ENCODE assay signal across 1 cellular context in genomic region chr6:7198833-7199800, GRCh38.
A peak's percentile ranks its signal among the peaks of the same experiment; 100 is the strongest.
TF ChIP-seq lines count a peak whose summit lies in the region.

No MANE protein-coding gene starts in this region.

TF ChIP-seq in K562, 482 proteins besides CTCF, POLR2A, EP300 and RAD21 (continued from another document and continues in another):
- TF ChIP-seq ZMIZ1 (IDR thresholded peaks at IDR 0.05; ENCODE audit: low read depth in 2 of 2, low read length in 2 of 2) (peak in 1 of 2 experiments; percentile 84; a peak in 2 of 4 replicates), ZNF76 (CRISPR knock-in tag; IDR thresholded peaks at IDR 0.05; ENCODE audit: borderline replicate concordance) (no peak), ZKSCAN1 (IDR thresholded peaks at IDR 0.05; ENCODE audit: low read depth, low read length) (0 out of 2 replicates have a peak, but pooled peaks have one; percentile 16), HDAC8 (tag; IDR thresholded peaks at IDR 0.05) (no peak), ZNF124 (CRISPR knock-in tag; IDR thresholded peaks at IDR 0.05) (no peak), MXI1 (IDR thresholded peaks at IDR 0.05; ENCODE audit: low read depth, low read length) (peak; percentile 30; the same call in 1 of the 2 replicates), TSC22D4 (tag; IDR thresholded peaks at IDR 0.05) (no peak), ZNF280A (IDR thresholded peaks at IDR 0.05; ENCODE audit: low read depth, partially characterized antibody) (no peak), HBP1 (CRISPR knock-in tag; IDR thresholded peaks at IDR 0.05) (peak; percentile 96), RBM15 (IDR thresholded peaks at IDR 0.05; ENCODE audit: insufficient read depth, low read length) (no peak), HDAC2 (IDR thresholded peaks at IDR 0.05) (peak; percentile 36), HNRNPUL1 (IDR thresholded peaks at IDR 0.05; ENCODE audit: low read length) (no peak), BRF1 (IDR thresholded peaks at IDR 0.05; ENCODE audit: borderline replicate concordance, extremely low read depth, insufficient read length) (no peak), SAP30 (IDR thresholded peaks at IDR 0.05; ENCODE audit: borderline replicate concordance, insufficient read depth, low read depth, low read length, poor library complexity, severe bottlenecking) (no peak), HDAC3 (IDR thresholded peaks at IDR 0.05; ENCODE audit: borderline replicate concordance, partially characterized antibody) (peak; percentile 58), ZFP91 (CRISPR knock-in tag; IDR thresholded peaks at IDR 0.05) (no peak), ZNF583 (CRISPR knock-in tag; IDR thresholded peaks at IDR 0.05) (0 out of 2 replicates have a peak, but pooled peaks have one; percentile 30), ZNF280B (CRISPR knock-in tag; IDR thresholded peaks at IDR 0.05) (no peak), KAT2B (IDR thresholded peaks at IDR 0.05; ENCODE audit: low read depth, low read length) (no peak), MBD1 (CRISPR knock-in tag; IDR thresholded peaks at IDR 0.05) (no peak), NEUROD1 (IDR thresholded peaks at IDR 0.05; ENCODE audit: borderline replicate concordance, low read depth, low read length, partially characterized antibody) (peak; percentile 76), TBP (optimal IDR thresholded peaks at IDR 0.05; ENCODE audit: low read depth, low read length) (peak; percentile 87), CHCHD3 (CRISPR knock-in tag; IDR thresholded peaks at IDR 0.05) (no peak), ZNF184 (CRISPR knock-in tag; IDR thresholded peaks at IDR 0.05) (no peak)
- TF ChIP-seq, protein P1, sequence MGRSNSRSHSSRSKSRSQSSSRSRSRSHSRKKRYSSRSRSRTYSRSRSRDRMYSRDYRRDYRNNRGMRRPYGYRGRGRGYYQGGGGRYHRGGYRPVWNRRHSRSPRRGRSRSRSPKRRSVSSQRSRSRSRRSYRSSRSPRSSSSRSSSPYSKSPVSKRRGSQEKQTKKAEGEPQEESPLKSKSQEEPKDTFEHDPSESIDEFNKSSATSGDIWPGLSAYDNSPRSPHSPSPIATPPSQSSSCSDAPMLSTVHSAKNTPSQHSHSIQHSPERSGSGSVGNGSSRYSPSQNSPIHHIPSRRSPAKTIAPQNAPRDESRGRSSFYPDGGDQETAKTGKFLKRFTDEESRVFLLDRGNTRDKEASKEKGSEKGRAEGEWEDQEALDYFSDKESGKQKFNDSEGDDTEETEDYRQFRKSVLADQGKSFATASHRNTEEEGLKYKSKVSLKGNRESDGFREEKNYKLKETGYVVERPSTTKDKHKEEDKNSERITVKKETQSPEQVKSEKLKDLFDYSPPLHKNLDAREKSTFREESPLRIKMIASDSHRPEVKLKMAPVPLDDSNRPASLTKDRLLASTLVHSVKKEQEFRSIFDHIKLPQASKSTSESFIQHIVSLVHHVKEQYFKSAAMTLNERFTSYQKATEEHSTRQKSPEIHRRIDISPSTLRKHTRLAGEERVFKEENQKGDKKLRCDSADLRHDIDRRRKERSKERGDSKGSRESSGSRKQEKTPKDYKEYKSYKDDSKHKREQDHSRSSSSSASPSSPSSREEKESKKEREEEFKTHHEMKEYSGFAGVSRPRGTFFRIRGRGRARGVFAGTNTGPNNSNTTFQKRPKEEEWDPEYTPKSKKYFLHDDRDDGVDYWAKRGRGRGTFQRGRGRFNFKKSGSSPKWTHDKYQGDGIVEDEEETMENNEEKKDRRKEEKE (IDR thresholded peaks at IDR 0.05; ENCODE audit: borderline replicate concordance in 1 of 2, control insufficient read depth in 1 of 2, low read depth in 2 of 2, low read length in 1 of 2) = no peak
- TF ChIP-seq, protein P2, sequence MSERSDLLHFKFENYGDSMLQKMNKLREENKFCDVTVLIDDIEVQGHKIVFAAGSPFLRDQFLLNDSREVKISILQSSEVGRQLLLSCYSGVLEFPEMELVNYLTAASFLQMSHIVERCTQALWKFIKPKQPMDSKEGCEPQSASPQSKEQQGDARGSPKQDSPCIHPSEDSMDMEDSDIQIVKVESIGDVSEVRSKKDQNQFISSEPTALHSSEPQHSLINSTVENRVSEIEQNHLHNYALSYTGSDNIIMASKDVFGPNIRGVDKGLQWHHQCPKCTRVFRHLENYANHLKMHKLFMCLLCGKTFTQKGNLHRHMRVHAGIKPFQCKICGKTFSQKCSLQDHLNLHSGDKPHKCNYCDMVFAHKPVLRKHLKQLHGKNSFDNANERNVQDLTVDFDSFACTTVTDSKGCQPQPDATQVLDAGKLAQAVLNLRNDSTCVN (CRISPR knock-in tag; IDR thresholded peaks at IDR 0.05) = peak; percentile 97
- TF ChIP-seq, protein P3, sequence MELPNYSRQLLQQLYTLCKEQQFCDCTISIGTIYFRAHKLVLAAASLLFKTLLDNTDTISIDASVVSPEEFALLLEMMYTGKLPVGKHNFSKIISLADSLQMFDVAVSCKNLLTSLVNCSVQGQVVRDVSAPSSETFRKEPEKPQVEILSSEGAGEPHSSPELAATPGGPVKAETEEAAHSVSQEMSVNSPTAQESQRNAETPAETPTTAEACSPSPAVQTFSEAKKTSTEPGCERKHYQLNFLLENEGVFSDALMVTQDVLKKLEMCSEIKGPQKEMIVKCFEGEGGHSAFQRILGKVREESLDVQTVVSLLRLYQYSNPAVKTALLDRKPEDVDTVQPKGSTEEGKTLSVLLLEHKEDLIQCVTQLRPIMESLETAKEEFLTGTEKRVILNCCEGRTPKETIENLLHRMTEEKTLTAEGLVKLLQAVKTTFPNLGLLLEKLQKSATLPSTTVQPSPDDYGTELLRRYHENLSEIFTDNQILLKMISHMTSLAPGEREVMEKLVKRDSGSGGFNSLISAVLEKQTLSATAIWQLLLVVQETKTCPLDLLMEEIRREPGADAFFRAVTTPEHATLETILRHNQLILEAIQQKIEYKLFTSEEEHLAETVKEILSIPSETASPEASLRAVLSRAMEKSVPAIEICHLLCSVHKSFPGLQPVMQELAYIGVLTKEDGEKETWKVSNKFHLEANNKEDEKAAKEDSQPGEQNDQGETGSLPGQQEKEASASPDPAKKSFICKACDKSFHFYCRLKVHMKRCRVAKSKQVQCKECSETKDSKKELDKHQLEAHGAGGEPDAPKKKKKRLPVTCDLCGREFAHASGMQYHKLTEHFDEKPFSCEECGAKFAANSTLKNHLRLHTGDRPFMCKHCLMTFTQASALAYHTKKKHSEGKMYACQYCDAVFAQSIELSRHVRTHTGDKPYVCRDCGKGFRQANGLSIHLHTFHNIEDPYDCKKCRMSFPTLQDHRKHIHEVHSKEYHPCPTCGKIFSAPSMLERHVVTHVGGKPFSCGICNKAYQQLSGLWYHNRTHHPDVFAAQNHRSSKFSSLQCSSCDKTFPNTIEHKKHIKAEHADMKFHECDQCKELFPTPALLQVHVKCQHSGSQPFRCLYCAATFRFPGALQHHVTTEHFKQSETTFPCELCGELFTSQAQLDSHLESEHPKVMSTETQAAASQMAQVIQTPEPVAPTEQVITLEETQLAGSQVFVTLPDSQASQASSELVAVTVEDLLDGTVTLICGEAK (IDR thresholded peaks at IDR 0.05) = no peak
- TF ChIP-seq, protein P3 (CRISPR knock-in tag; IDR thresholded peaks at IDR 0.05) = no peak
